11 cellular contexts compared by ENCODE assay signal in genomic region chr11:85062626-85063025, GRCh38.
DNase-seq lines count a peak whose midpoint lies in the region; ATAC-seq and TF ChIP-seq lines count a peak whose summit lies in the region.
"Had no signal": no experiment of that assay in that cellular context is flagged by ENCODE, and none has a peak within 500 bp of the region (broad histone marks: within the 10 kb centered on the region; RNA-seq: fewer than 3 reads in every experiment).

No MANE protein-coding gene starts in this region.

- peaks cover under 1 to 38% (median 21%) of the 10 kb centered on the region in 9 donors for H3K9me3 Mint-ChIP-seq in naive thymus-derived CD8-positive, alpha-beta T cell
- no peaks in the 10 kb centered on the region for H3K9me3 Mint-ChIP-seq in progenitor cell of endocrine pancreas (ENCODE audit: low read depth)
- H3K9me3 Mint-ChIP-seq: neural progenitor cell had no signal

- POLR2A ChIA-PET in naive thymus-derived CD8-positive, alpha-beta T cell (lab: Charles Lee) = no interaction called here

- DNase-seq in GM06990 (ENCODE audit: extremely low read depth, insufficient read length) (peak; percentile 14), GM19240 (ENCODE audit: insufficient read length, low spot score) (peak; percentile 8), retina (no peak), NCI-H82 (lab: John Stamatoyannopoulos, UW) (no peak), progenitor cell of endocrine pancreas (ENCODE audit: low spot score, unreplicated experiment) (no peak)
- no peak for DNase-seq in naive thymus-derived CD8-positive, alpha-beta T cell
- DNase-seq: 8988T, left cardiac atrium had no signal

- H3K27ac Mint-ChIP-seq in naive thymus-derived CD8-positive, alpha-beta T cell = no peak overlapping the region
- no peak overlapping the region for H3K27ac Mint-ChIP-seq in progenitor cell of endocrine pancreas
- H3K27ac Mint-ChIP-seq: neural progenitor cell had no signal

- peaks cover 0 to 9% (median 0%) of the 10 kb centered on the region in 3 donors for H3K36me3 Mint-ChIP-seq in naive thymus-derived CD8-positive, alpha-beta T cell
- H3K36me3 Mint-ChIP-seq in progenitor cell of endocrine pancreas (ENCODE audit: insufficient read depth) = no peaks in the 10 kb centered on the region
- H3K36me3 Mint-ChIP-seq: neural progenitor cell had no signal

- H3K4me1 Mint-ChIP-seq in naive thymus-derived CD8-positive, alpha-beta T cell = no peaks in the 10 kb centered on the region
- peaks cover 3% of the 10 kb centered on the region for H3K4me1 Mint-ChIP-seq in progenitor cell of endocrine pancreas (ENCODE audit: low read depth)
- H3K4me1 Mint-ChIP-seq: neural progenitor cell had no signal

- H3K27me3 ChIP-seq in GM06990 (replicated peaks; ENCODE audit: control insufficient read depth, insufficient read depth, low read length) = no peaks in the 10 kb centered on the region
- H3K27me3 ChIP-seq: neural progenitor cell had no signal

- no peaks in the 10 kb centered on the region for H3K36me3 ChIP-seq in GM06990 (ENCODE audit: control insufficient read depth, insufficient read depth, low read length)
- H3K36me3 ChIP-seq: neural progenitor cell had no signal

- ATAC-seq in HG02571 (IDR thresholded peaks at IDR 0.05; ENCODE audit: unreplicated experiment) = peak; percentile 99
- peak; percentile 98 for ATAC-seq in HG03159 (IDR thresholded peaks at IDR 0.05; ENCODE audit: unreplicated experiment)
- ATAC-seq in naive thymus-derived CD8-positive, alpha-beta T cell = no peak
- ATAC-seq: left cardiac atrium had no signal

- no peaks in the 10 kb centered on the region for H3K27me3 Mint-ChIP-seq in naive thymus-derived CD8-positive, alpha-beta T cell
- no peaks in the 10 kb centered on the region for H3K27me3 Mint-ChIP-seq in progenitor cell of endocrine pancreas

- H3K4me3 Mint-ChIP-seq in naive thymus-derived CD8-positive, alpha-beta T cell = no peak overlapping the region
- H3K4me3 Mint-ChIP-seq in progenitor cell of endocrine pancreas (ENCODE audit: low read depth) = no peak overlapping the region
- H3K4me3 Mint-ChIP-seq: neural progenitor cell had no signal

- TF ChIP-seq CTCF in GM06990 (IDR thresholded peaks at IDR 0.05; ENCODE audit: insufficient read depth, low read length, poor library complexity, severe bottlenecking) (no peak), progenitor cell of endocrine pancreas (IDR thresholded peaks at IDR 0.05; ENCODE audit: unreplicated experiment) (no peak)

- H3K4me3 ChIP-seq in GM06990 (replicated peaks; ENCODE audit: low read depth, low read length) = no peak overlapping the region
- H3K4me3 ChIP-seq: neural progenitor cell had no signal

Comparison
In these comparisons a context has a peak if more than half of its experiments do, and no peak if none do; other contexts are left out.
1. DNase-seq: peak in GM06990 (single experiment) and GM19240 (single experiment); none in naive thymus-derived CD8-positive, alpha-beta T cell (0 of 10), retina (single experiment), NCI-H82 (single experiment) and progenitor cell of endocrine pancreas (single experiment).
2. ATAC-seq: peak in HG02571 (single experiment) and HG03159 (single experiment); none in naive thymus-derived CD8-positive, alpha-beta T cell (0 of 2).